In genomic region chr7:87918740-87919139, GRCh38 we compare ENCODE assay signal across 23 cellular contexts.
"Had no signal": no experiment of that assay in that cellular context is flagged by ENCODE, and none has a peak within 500 bp of the region (broad histone marks: within the 10 kb centered on the region; RNA-seq: fewer than 3 reads in every experiment).

No MANE protein-coding gene starts in this region.

- H3K4me1 Mint-ChIP-seq: activated B cell treated with CpG ODN at 0.5 μM for 24 hours; activated CD4-positive, alpha-beta T cell treated with anti-CD3 and anti-CD28 coated beads, Interleukin-2, amount 10 ng/mL, durations not matched to agents 24 days and 14 days; activated CD8-positive, alpha-beta memory T cell treated with anti-CD3 and anti-CD28 coated beads, Interleukin-2, amount 10 ng/mL, durations not matched to agents 7 days and 5 days; activated naive CD4-positive, alpha-beta T cell treated with anti-CD3 and anti-CD28 coated beads, Interleukin-2, amount 50 U/mL, for 24 hours; IgD-negative memory B cell had no signal

- H3K27me3 Mint-ChIP-seq: activated B cell treated with CpG ODN at 0.5 μM for 24 hours had no signal

- H3K27ac ChIP-seq: Peyer's patch had no signal

- H3K9me3 Mint-ChIP-seq: activated B cell treated with CpG ODN at 0.5 μM for 24 hours; activated CD4-positive, alpha-beta T cell treated with anti-CD3 and anti-CD28 coated beads, Interleukin-2, amount 10 ng/mL, durations not matched to agents 24 days and 14 days; activated naive CD4-positive, alpha-beta T cell treated with anti-CD3 and anti-CD28 coated beads, Interleukin-2, amount 50 U/mL, for 24 hours; activated T-cell treated with anti-CD3 and anti-CD28 coated beads, Interleukin-2, amount 50 U/mL, for 24 hours; activated T-helper 1 cell treated with anti-CD3 and anti-CD28 coated beads, Interleukin-12 subunit alpha, Interleukin-12 subunit beta, Interleukin-2, Interleukin-4 antibody, amounts not matched to agents 30 ng/mL and 10 ng/mL and 1 ng/mL, durations not matched to agents 14 hours and 24 hours and 36 hours; IgD-negative memory B cell had no signal

- DNase-seq: activated B cell treated with CpG ODN at 0.5 μM for 24 hours; activated CD4-positive, alpha-beta T cell treated with anti-CD3 and anti-CD28 coated beads for 1 hour; activated CD4-positive, alpha-beta T cell treated with anti-CD3 and anti-CD28 coated beads, Interleukin-2, amount 10 ng/mL, durations not matched to agents 24 days and 14 days; activated CD4-positive, alpha-beta T cell treated with anti-CD3 and anti-CD28 coated beads, Interleukin-2, amount 50 U/mL, for 48 hours; activated CD8-positive, alpha-beta memory T cell treated with anti-CD3 and anti-CD28 coated beads, Interleukin-2, amount 10 ng/mL, durations not matched to agents 7 days and 5 days; activated effector memory CD4-positive, alpha-beta T cell treated with Interleukin-2 at 50 U/mL for 16 hours; activated naive CD4-positive, alpha-beta T cell; activated T-cell treated with anti-CD3 and anti-CD28 coated beads, Interleukin-2, amount 50 U/mL, for 24 hours; aorta; KG1; NCI-H1048; NCI-H1694 treated with DMSO at 0.1 percent for 48 hours; NCI-H2029 treated with DMSO at 0.1 percent for 48 hours; NCI-H446; NCI-H524 treated with DMSO at 0.1 percent for 48 hours; Peyer's patch; SIG-M5; T-helper 2 cell; T1000 had no signal

- ATAC-seq: activated CD8-positive, alpha-beta memory T cell treated with anti-CD3 and anti-CD28 coated beads, Interleukin-2, amount 10 ng/mL, durations not matched to agents 7 days and 5 days had no signal

- H3K27ac Mint-ChIP-seq: activated B cell treated with CpG ODN at 0.5 μM for 24 hours; activated CD4-positive, alpha-beta T cell treated with anti-CD3 and anti-CD28 coated beads, Interleukin-2, amount 10 ng/mL, durations not matched to agents 24 days and 14 days; activated CD8-positive, alpha-beta memory T cell treated with anti-CD3 and anti-CD28 coated beads, Interleukin-2, amount 10 ng/mL, durations not matched to agents 7 days and 5 days; activated naive CD4-positive, alpha-beta T cell treated with anti-CD3 and anti-CD28 coated beads, Interleukin-2, amount 50 U/mL, for 24 hours; activated T-cell treated with anti-CD3 and anti-CD28 coated beads, Interleukin-2, amount 50 U/mL, for 24 hours; activated T-helper 1 cell treated with anti-CD3 and anti-CD28 coated beads, Interleukin-12 subunit alpha, Interleukin-12 subunit beta, Interleukin-2, Interleukin-4 antibody, amounts not matched to agents 30 ng/mL and 10 ng/mL and 1 ng/mL, durations not matched to agents 14 hours and 24 hours and 36 hours; IgD-negative memory B cell had no signal

- H3K36me3 ChIP-seq: Peyer's patch had no signal

- FAIRE-seq: TTC549 had no signal

- H3K4me3 Mint-ChIP-seq: activated B cell treated with CpG ODN at 0.5 μM for 24 hours; activated CD4-positive, alpha-beta T cell treated with anti-CD3 and anti-CD28 coated beads, Interleukin-2, amount 10 ng/mL, durations not matched to agents 24 days and 14 days; activated CD8-positive, alpha-beta memory T cell treated with anti-CD3 and anti-CD28 coated beads, Interleukin-2, amount 10 ng/mL, durations not matched to agents 7 days and 5 days; activated naive CD4-positive, alpha-beta T cell treated with anti-CD3 and anti-CD28 coated beads, Interleukin-2, amount 50 U/mL, for 24 hours; activated T-cell treated with anti-CD3 and anti-CD28 coated beads, Interleukin-2, amount 50 U/mL, for 24 hours; activated T-helper 1 cell treated with anti-CD3 and anti-CD28 coated beads, Interleukin-12 subunit alpha, Interleukin-12 subunit beta, Interleukin-2, Interleukin-4 antibody, amounts not matched to agents 30 ng/mL and 10 ng/mL and 1 ng/mL, durations not matched to agents 14 hours and 24 hours and 36 hours; IgD-negative memory B cell had no signal

- H3K9me3 ChIP-seq: Peyer's patch had no signal

- H3K27me3 ChIP-seq: Peyer's patch had no signal

- H3K4me3 ChIP-seq: Peyer's patch had no signal

- H3K36me3 Mint-ChIP-seq: activated CD8-positive, alpha-beta memory T cell treated with anti-CD3 and anti-CD28 coated beads, Interleukin-2, amount 10 ng/mL, durations not matched to agents 7 days and 5 days; activated naive CD4-positive, alpha-beta T cell treated with anti-CD3 and anti-CD28 coated beads, Interleukin-2, amount 50 U/mL, for 24 hours; IgD-negative memory B cell had no signal

- H3K4me1 ChIP-seq: Peyer's patch had no signal
